Comparison of ENCODE assay signal across 16 cellular contexts in the genomic region with DNA sequence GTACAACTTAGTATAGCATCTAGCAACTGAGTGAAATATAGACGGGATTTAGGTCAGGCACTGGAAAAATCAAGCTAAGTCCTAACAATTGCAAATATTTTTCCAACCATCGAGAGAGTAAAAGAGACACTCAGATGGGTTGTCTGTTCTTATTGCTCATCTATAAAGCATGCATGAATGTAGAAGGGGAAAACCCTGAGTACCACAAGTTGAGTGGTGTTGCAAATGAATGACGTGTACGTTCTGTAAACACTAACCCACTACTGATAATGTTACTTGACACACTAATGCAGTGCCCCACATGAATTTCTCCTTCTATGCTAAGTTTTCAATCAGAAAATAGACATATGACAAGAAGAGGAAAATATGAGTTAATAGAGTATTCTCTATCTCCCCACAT.
DNase-seq lines count a peak whose midpoint lies in the region; ATAC-seq and TF ChIP-seq lines count a peak whose summit lies in the region.
"Had no signal": no experiment of that assay in that cellular context is flagged by ENCODE, and none has a peak within 500 bp of the region (broad histone marks: within the 10 kb centered on the region; RNA-seq: fewer than 3 reads in every experiment).

No MANE protein-coding gene starts in this region.

- H3K79me2 ChIP-seq in GM23338 (replicated peaks; ENCODE audit: insufficient read depth) (no peaks in the 10 kb centered on the region), neural progenitor cell (ENCODE audit: low read depth) (no peaks in the 10 kb centered on the region)

- H2AFZ ChIP-seq in GM23338 (peak overlapping the region; percentile 38; the same call in 1 of the 2 replicates), neural progenitor cell (replicated peaks) (no peak overlapping the region)

- CTCF ChIA-PET in AG04449 (lab: Yijun Ruan, JAX): no interaction called here

- H3K36me3 Mint-ChIP-seq in GM23338 (ENCODE audit: low read depth): no peaks in the 10 kb centered on the region
- H3K36me3 Mint-ChIP-seq in neural progenitor cell: no peaks in the 10 kb centered on the region
- H3K36me3 Mint-ChIP-seq: activated naive CD4-positive, alpha-beta T cell treated with anti-CD3 and anti-CD28 coated beads, Interleukin-2, amount 50 U/mL, for 24 hours had no signal

- H3K9me3 Mint-ChIP-seq in GM23338: no peaks in the 10 kb centered on the region; the same call in 2 of the 3 replicates
- H3K9me3 Mint-ChIP-seq in neural progenitor cell: no peaks in the 10 kb centered on the region

- H3F3A ChIP-seq in GM23338 (replicated peaks; ENCODE audit: low read depth) (no peaks in the 10 kb centered on the region), neural progenitor cell (ENCODE audit: low read depth) (no peaks in the 10 kb centered on the region)

- H3K27ac Mint-ChIP-seq in GM23338 (no peak overlapping the region), neural progenitor cell (no peak overlapping the region)
- H3K27ac Mint-ChIP-seq: activated naive CD4-positive, alpha-beta T cell treated with anti-CD3 and anti-CD28 coated beads, Interleukin-2, amount 50 U/mL, for 24 hours; CD4-positive, alpha-beta T cell had no signal

- no peak for TF ChIP-seq CTCF in AG04449 (IDR thresholded peaks at IDR 0.05; ENCODE audit: insufficient read depth, low read length, missing control alignments)
- TF ChIP-seq CTCF in GM23338 (conservative IDR thresholded peaks at IDR 0.05; ENCODE audit: low read depth in 2 of 2): no peak
- no peak for TF ChIP-seq CTCF in neural progenitor cell (IDR thresholded peaks at IDR 0.05)

- H3K4me3 Mint-ChIP-seq in GM23338: no peak overlapping the region
- no peak overlapping the region for H3K4me3 Mint-ChIP-seq in neural progenitor cell
- H3K4me3 Mint-ChIP-seq: activated naive CD4-positive, alpha-beta T cell treated with anti-CD3 and anti-CD28 coated beads, Interleukin-2, amount 50 U/mL, for 24 hours; CD4-positive, alpha-beta T cell had no signal

- H3K4me1 Mint-ChIP-seq in GM23338 (no peaks in the 10 kb centered on the region), neural progenitor cell (no peaks in the 10 kb centered on the region)
- H3K4me1 Mint-ChIP-seq: activated naive CD4-positive, alpha-beta T cell treated with anti-CD3 and anti-CD28 coated beads, Interleukin-2, amount 50 U/mL, for 24 hours had no signal

- H3K27me3 ChIP-seq in GM23338 (ENCODE audit: insufficient read depth) (no peaks in the 10 kb centered on the region), adipocyte (replicated peaks; ENCODE audit: control insufficient read depth, insufficient read depth, low read length) (no peaks in the 10 kb centered on the region), neural progenitor cell (no peaks in the 10 kb centered on the region)
- H3K27me3 ChIP-seq: Peyer's patch had no signal

- no peak for ATAC-seq in GM23338

- H4K20me1 ChIP-seq in GM23338 (replicated peaks; ENCODE audit: insufficient read depth) (no peaks in the 10 kb centered on the region), neural progenitor cell (ENCODE audit: low read depth) (no peaks in the 10 kb centered on the region)

- POLR2A ChIA-PET in AG04449 (lab: Yijun Ruan, JAX): no interaction called here

- H3K4me3 ChIP-seq in AG04449 (ENCODE audit: low read depth, low read length): no peak overlapping the region
- H3K4me3 ChIP-seq in GM23338: no peak overlapping the region
- no peak overlapping the region for H3K4me3 ChIP-seq in adipocyte (ENCODE audit: low read length)
- no peak overlapping the region for H3K4me3 ChIP-seq in neural progenitor cell
- H3K4me3 ChIP-seq: Peyer's patch had no signal

- no peaks in the 10 kb centered on the region for H3K4me1 ChIP-seq in GM23338 (ENCODE audit: insufficient read depth)
- peaks cover 6% of the 10 kb centered on the region for H3K4me1 ChIP-seq in adipocyte (ENCODE audit: control insufficient read depth, insufficient read depth, low read length)
- H3K4me1 ChIP-seq in neural progenitor cell: no peaks in the 10 kb centered on the region
- H3K4me1 ChIP-seq: Peyer's patch had no signal

- H3K36me3 ChIP-seq in GM23338 (ENCODE audit: insufficient read depth) (no peaks in the 10 kb centered on the region), adipocyte (ENCODE audit: control insufficient read depth, insufficient read depth, low read length, severe bottlenecking) (no peaks in the 10 kb centered on the region), neural progenitor cell (no peaks in the 10 kb centered on the region)
- H3K36me3 ChIP-seq: Peyer's patch had no signal

- peak; percentile 17 for DNase-seq in AG04449 (ENCODE audit: low read depth, low spot score)
- DNase-seq in GM23338 (ENCODE audit: low spot score): no peak
- peak; percentile 81 for DNase-seq in adipocyte (ENCODE audit: low read depth)
- DNase-seq in iris pigment epithelial cell (ENCODE audit: low read depth): peak; percentile 98
- DNase-seq in DMS 273 treated with DMSO at 0.1 percent for 48 hours (lab: John Stamatoyannopoulos, UW): no peak
- DNase-seq in neural progenitor cell (ENCODE audit: low spot score): no peak
- DNase-seq in nucleus accumbens (lab: John Stamatoyannopoulos, UW): no peak
- no peak for DNase-seq in activated CD4-positive, alpha-beta T cell treated with anti-CD3 and anti-CD28 coated beads, Interleukin-2, amount 50 U/mL, for 48 hours
- DNase-seq: CD4-positive, alpha-beta T cell; dermis blood vessel endothelial cell; head of caudate nucleus; NCI-H1048; Peyer's patch; stimulated activated CD4-positive, alpha-beta T cell treated with anti-CD3 and anti-CD28 coated beads, Interleukin-2, amount 100 ng/mL, for 48 hours; stimulated activated naive CD4-positive, alpha-beta T cell treated with Interleukin-2 at 50 U/mL for 16 hours had no signal

- no peaks in the 10 kb centered on the region for H3K27me3 Mint-ChIP-seq in GM23338 (ENCODE audit: insufficient read depth, low read depth, poor library complexity)
- no peaks in the 10 kb centered on the region for H3K27me3 Mint-ChIP-seq in neural progenitor cell (ENCODE audit: insufficient read depth, low read depth)
- H3K27me3 Mint-ChIP-seq: activated naive CD4-positive, alpha-beta T cell treated with anti-CD3 and anti-CD28 coated beads, Interleukin-2, amount 50 U/mL, for 24 hours; CD4-positive, alpha-beta T cell had no signal

- H3K27ac ChIP-seq in GM23338 (ENCODE audit: low read depth): no peak overlapping the region
- H3K27ac ChIP-seq in neural progenitor cell: no peak overlapping the region
- H3K27ac ChIP-seq: Peyer's patch had no signal

- H3K4me2 ChIP-seq in GM23338: no peak overlapping the region
- no peak overlapping the region for H3K4me2 ChIP-seq in neural progenitor cell

- H3K9me3 ChIP-seq in adipocyte (ENCODE audit: control insufficient read depth, low read length) (no peaks in the 10 kb centered on the region), neural progenitor cell (ENCODE audit: low read depth) (no peaks in the 10 kb centered on the region)
- H3K9me3 ChIP-seq: Peyer's patch had no signal

- no peak overlapping the region for H3K9ac ChIP-seq in adipocyte (ENCODE audit: low read length)
- no peak overlapping the region for H3K9ac ChIP-seq in neural progenitor cell

- peaks cover 3% of the 10 kb centered on the region; the same call in 1 of the 2 replicates for H3K9me2 ChIP-seq in GM23338 (ENCODE audit: insufficient read depth)

TF ChIP-seq in GM23338, 12 proteins besides CTCF, POLR2A, EP300 and RAD21 (continues in another document):
- no peak for TF ChIP-seq STAT1 (IDR thresholded peaks at IDR 0.05; ENCODE audit: unreplicated experiment)
- TF ChIP-seq NANOG (IDR thresholded peaks at IDR 0.05; ENCODE audit: borderline replicate concordance): no peak
- TF ChIP-seq EZH2phosphoT487 (IDR thresholded peaks at IDR 0.05; ENCODE audit: unreplicated experiment): no peak
- no peak for TF ChIP-seq EZH2 (IDR thresholded peaks at IDR 0.05; ENCODE audit: low read depth, unreplicated experiment)
- TF ChIP-seq ZNF331 (CRISPR knock-in tag; IDR thresholded peaks at IDR 0.05; ENCODE audit: low read depth): no peak
- no peak for TF ChIP-seq JUNB (IDR thresholded peaks at IDR 0.05; ENCODE audit: unreplicated experiment)
- TF ChIP-seq, protein P1, sequence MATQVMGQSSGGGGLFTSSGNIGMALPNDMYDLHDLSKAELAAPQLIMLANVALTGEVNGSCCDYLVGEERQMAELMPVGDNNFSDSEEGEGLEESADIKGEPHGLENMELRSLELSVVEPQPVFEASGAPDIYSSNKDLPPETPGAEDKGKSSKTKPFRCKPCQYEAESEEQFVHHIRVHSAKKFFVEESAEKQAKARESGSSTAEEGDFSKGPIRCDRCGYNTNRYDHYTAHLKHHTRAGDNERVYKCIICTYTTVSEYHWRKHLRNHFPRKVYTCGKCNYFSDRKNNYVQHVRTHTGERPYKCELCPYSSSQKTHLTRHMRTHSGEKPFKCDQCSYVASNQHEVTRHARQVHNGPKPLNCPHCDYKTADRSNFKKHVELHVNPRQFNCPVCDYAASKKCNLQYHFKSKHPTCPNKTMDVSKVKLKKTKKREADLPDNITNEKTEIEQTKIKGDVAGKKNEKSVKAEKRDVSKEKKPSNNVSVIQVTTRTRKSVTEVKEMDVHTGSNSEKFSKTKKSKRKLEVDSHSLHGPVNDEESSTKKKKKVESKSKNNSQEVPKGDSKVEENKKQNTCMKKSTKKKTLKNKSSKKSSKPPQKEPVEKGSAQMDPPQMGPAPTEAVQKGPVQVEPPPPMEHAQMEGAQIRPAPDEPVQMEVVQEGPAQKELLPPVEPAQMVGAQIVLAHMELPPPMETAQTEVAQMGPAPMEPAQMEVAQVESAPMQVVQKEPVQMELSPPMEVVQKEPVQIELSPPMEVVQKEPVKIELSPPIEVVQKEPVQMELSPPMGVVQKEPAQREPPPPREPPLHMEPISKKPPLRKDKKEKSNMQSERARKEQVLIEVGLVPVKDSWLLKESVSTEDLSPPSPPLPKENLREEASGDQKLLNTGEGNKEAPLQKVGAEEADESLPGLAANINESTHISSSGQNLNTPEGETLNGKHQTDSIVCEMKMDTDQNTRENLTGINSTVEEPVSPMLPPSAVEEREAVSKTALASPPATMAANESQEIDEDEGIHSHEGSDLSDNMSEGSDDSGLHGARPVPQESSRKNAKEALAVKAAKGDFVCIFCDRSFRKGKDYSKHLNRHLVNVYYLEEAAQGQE (IDR thresholded peaks at IDR 0.05; ENCODE audit: unreplicated experiment): no peak
- TF ChIP-seq, protein P2, sequence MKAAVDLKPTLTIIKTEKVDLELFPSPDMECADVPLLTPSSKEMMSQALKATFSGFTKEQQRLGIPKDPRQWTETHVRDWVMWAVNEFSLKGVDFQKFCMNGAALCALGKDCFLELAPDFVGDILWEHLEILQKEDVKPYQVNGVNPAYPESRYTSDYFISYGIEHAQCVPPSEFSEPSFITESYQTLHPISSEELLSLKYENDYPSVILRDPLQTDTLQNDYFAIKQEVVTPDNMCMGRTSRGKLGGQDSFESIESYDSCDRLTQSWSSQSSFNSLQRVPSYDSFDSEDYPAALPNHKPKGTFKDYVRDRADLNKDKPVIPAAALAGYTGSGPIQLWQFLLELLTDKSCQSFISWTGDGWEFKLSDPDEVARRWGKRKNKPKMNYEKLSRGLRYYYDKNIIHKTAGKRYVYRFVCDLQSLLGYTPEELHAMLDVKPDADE (IDR thresholded peaks at IDR 0.05): no peak
- no peak for TF ChIP-seq ZNF114 (CRISPR knock-in tag; IDR thresholded peaks at IDR 0.05)
- TF ChIP-seq CREB1 (CRISPR knock-in tag; IDR thresholded peaks at IDR 0.05; ENCODE audit: low read depth): no peak
- TF ChIP-seq POLR2AphosphoS5 (IDR thresholded peaks at IDR 0.05; ENCODE audit: low read depth): no peak

Comparison
In these comparisons a context has a peak if more than half of its experiments do, and no peak if none do; other contexts are left out.
1. DNase-seq: peak in AG04449 (single experiment), adipocyte (single experiment) and iris pigment epithelial cell (single experiment); none in GM23338 (single experiment), DMS 273 treated with DMSO at 0.1 percent for 48 hours (single experiment), neural progenitor cell (single experiment), nucleus accumbens (0 of 56) and activated CD4-positive, alpha-beta T cell treated with anti-CD3 and anti-CD28 coated beads, Interleukin-2, amount 50 U/mL, for 48 hours (0 of 2).